Comparison of ENCODE assay signal across 12 cellular contexts in genomic region chr5:131854134-131854533, GRCh38. TPM values are rescaled to one million over a fixed set of nuclear protein-coding genes. Genes with fewer than 3 reads are reported as not detected.
DNase-seq lines count a peak whose midpoint lies in the region; ATAC-seq and TF ChIP-seq lines count a peak whose summit lies in the region.
"Had no signal": no experiment of that assay in that cellular context is flagged by ENCODE, and none has a peak within 500 bp of the region (broad histone marks: within the 10 kb centered on the region; RNA-seq: fewer than 3 reads in every experiment).

No MANE protein-coding gene starts in this region.

- peak; percentile 74 for DNase-seq in activated CD4-positive, alpha-beta T cell treated with anti-CD3 and anti-CD28 coated beads, Interleukin-2, amount 10 ng/mL, durations not matched to agents 24 days and 14 days
- DNase-seq in activated CD4-positive, alpha-beta T cell treated with anti-CD3 and anti-CD28 coated beads, Interleukin-2, amount 50 U/mL, for 1 hour: no peak
- DNase-seq in NOMO-1 treated with dmso at 0.1 percent for 144 hours (lab: John Stamatoyannopoulos, UW; ENCODE audit: unreplicated experiment) (peak; percentile 2), iris pigment epithelial cell (ENCODE audit: low read depth) (peak; percentile 60), head of caudate nucleus (no peak), coronary artery (ENCODE audit: low spot score) (no peak)
- DNase-seq: SHP77; stimulated activated CD4-positive, alpha-beta T cell treated with anti-CD3 and anti-CD28 coated beads, Interleukin-2, amount 100 ng/mL, for 24 hours had no signal

- H3K27ac Mint-ChIP-seq in activated CD4-positive, alpha-beta T cell treated with anti-CD3 and anti-CD28 coated beads, Interleukin-2, amount 10 ng/mL, durations not matched to agents 24 days and 14 days: peak overlapping the region; percentile 46

- no peak overlapping the region for H3K4me3 ChIP-seq in coronary artery
- H3K4me3 ChIP-seq: A549 had no signal

- H3K27ac ChIP-seq in coronary artery: no peak overlapping the region
- H3K27ac ChIP-seq: A549 had no signal

- TF ChIP-seq CTCF in coronary artery (IDR thresholded peaks at IDR 0.05): no peak

- H3K36me3 Mint-ChIP-seq in activated CD4-positive, alpha-beta T cell treated with anti-CD3 and anti-CD28 coated beads, Interleukin-2, amount 10 ng/mL, durations not matched to agents 24 days and 14 days (ENCODE audit: low read depth): peaks cover 19% of the 10 kb centered on the region

- intact Hi-C loops in activated CD4-positive, alpha-beta T cell treated with anti-CD3 and anti-CD28 coated beads, Interleukin-2, amount 10 ng/mL, durations not matched to agents 24 days and 14 days (cut with micrococcal nuclease): loop anchor here (2.0 kb wide), 1 partner anchor 53 kb away; no protein-coding TSS in a partner anchor
- intact Hi-C loops in head of caudate nucleus (cut with DNase I): no loop called here

- H3K27me3 Mint-ChIP-seq in activated CD4-positive, alpha-beta T cell treated with anti-CD3 and anti-CD28 coated beads, Interleukin-2, amount 10 ng/mL, durations not matched to agents 24 days and 14 days: peaks cover 12% of the 10 kb centered on the region

- peaks cover 43% of the 10 kb centered on the region for H3K9me3 Mint-ChIP-seq in activated CD4-positive, alpha-beta T cell treated with anti-CD3 and anti-CD28 coated beads, Interleukin-2, amount 10 ng/mL, durations not matched to agents 24 days and 14 days

- H3K4me3 Mint-ChIP-seq in activated CD4-positive, alpha-beta T cell treated with anti-CD3 and anti-CD28 coated beads, Interleukin-2, amount 10 ng/mL, durations not matched to agents 24 days and 14 days: peak overlapping the region; percentile 43

- ATAC-seq in HG02870 (IDR thresholded peaks at IDR 0.05; ENCODE audit: unreplicated experiment) (peak; percentile 59), HG02642 (IDR thresholded peaks at IDR 0.05; ENCODE audit: poor library complexity, unreplicated experiment) (no peak)
- ATAC-seq: A549, HepG2 had no signal

- peaks cover 19% of the 10 kb centered on the region for H3K4me1 Mint-ChIP-seq in activated CD4-positive, alpha-beta T cell treated with anti-CD3 and anti-CD28 coated beads, Interleukin-2, amount 10 ng/mL, durations not matched to agents 24 days and 14 days

RNA-seq across cellular contexts. Expression of gene FNIP1, which starts 57.3 kb away (rescaled TPM):
- total RNA-seq in activated CD4-positive, alpha-beta T cell treated with anti-CD3 and anti-CD28 coated beads, Interleukin-2, amount 10 ng/mL, durations not matched to agents 24 days and 14 days: 15.8 and 17.5 TPM in 2 replicates

Comparison
In these comparisons a context has a peak if more than half of its experiments do, and no peak if none do; other contexts are left out.
1. DNase-seq: peak in activated CD4-positive, alpha-beta T cell treated with anti-CD3 and anti-CD28 coated beads, Interleukin-2, amount 10 ng/mL, durations not matched to agents 24 days and 14 days (single experiment), NOMO-1 treated with dmso at 0.1 percent for 144 hours (single experiment) and iris pigment epithelial cell (single experiment); none in activated CD4-positive, alpha-beta T cell treated with anti-CD3 and anti-CD28 coated beads, Interleukin-2, amount 50 U/mL, for 1 hour (single experiment), head of caudate nucleus (0 of 42) and coronary artery (single experiment).